18 cellular contexts compared by ENCODE assay signal in the genomic region with DNA sequence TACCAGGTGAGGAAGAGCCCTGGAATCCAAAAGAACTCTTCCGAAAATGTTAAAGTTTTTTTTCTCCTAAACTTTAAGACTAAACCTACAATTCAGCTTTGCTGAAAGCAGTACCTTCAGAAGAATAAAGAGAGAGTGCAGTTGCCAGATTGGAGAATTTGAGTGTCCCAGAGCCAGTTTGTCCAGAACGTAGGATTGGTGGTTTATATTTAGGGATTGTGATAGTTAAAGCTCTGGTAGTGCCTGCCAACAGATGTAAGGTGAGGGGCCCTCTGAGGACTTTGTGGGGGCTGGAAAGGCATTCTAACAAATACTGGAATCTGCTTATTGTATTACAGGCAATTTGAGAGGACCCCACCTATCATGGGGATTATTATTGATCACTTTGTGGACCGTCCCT. TPM values are rescaled to one million over a fixed set of nuclear protein-coding genes. Genes with fewer than 3 reads are reported as not detected.
DNase-seq lines count a peak whose midpoint lies in the region; ATAC-seq, FAIRE-seq and TF ChIP-seq lines count a peak whose summit lies in the region.
"Had no signal": no experiment of that assay in that cellular context is flagged by ENCODE, and none has a peak within 500 bp of the region (broad histone marks: within the 10 kb centered on the region; RNA-seq: fewer than 3 reads in every experiment).

No MANE protein-coding gene starts in this region.

- no peaks in the 10 kb centered on the region for H3K9me3 ChIP-seq in SK-N-SH
- no peaks in the 10 kb centered on the region for H3K9me3 ChIP-seq in astrocyte (ENCODE audit: insufficient read depth, low read depth, low read length)
- H3K9me3 ChIP-seq in right cardiac atrium (ENCODE audit: control insufficient read depth, low read length) = no peaks in the 10 kb centered on the region
- no peaks in the 10 kb centered on the region for H3K9me3 ChIP-seq in thoracic aorta
- H3K9me3 ChIP-seq in small intestine (ENCODE audit: control insufficient read depth, low read depth) = no peaks in the 10 kb centered on the region
- no peaks in the 10 kb centered on the region for H3K9me3 ChIP-seq in GM23248 (ENCODE audit: low read depth)

- no peaks in the 10 kb centered on the region for H3K9me3 Mint-ChIP-seq in astrocyte (ENCODE audit: unreplicated experiment)
- H3K9me3 Mint-ChIP-seq: H9 had no signal

- H3K9ac ChIP-seq in SK-N-SH = no peak overlapping the region
- no peak overlapping the region for H3K9ac ChIP-seq in astrocyte (ENCODE audit: low read length)
- no peak overlapping the region for H3K9ac ChIP-seq in GM23248

- H3K4me2 ChIP-seq in SK-N-SH (no peak overlapping the region), astrocyte (ENCODE audit: low read length) (no peak overlapping the region), GM23248 (ENCODE audit: unreplicated experiment) (no peak overlapping the region)
- H3K4me2 ChIP-seq: PC-9 had no signal

- H3K9me2 ChIP-seq in SK-N-SH (no peaks in the 10 kb centered on the region), GM23248 (ENCODE audit: insufficient read depth) (no peaks in the 10 kb centered on the region)

- H3K36me3 ChIP-seq in SK-N-SH (replicated peaks in 1 of 2; ENCODE audit: control insufficient read depth in 1 of 2, insufficient read depth in 2 of 2, low read length in 1 of 2) = peaks cover 24 to 66% of the 10 kb centered on the region in 2 experiments
- peaks cover 43% of the 10 kb centered on the region for H3K36me3 ChIP-seq in astrocyte (ENCODE audit: insufficient read depth, low read length)
- peaks cover 57% of the 10 kb centered on the region for H3K36me3 ChIP-seq in thoracic aorta
- peaks cover 13 to 28% of the 10 kb centered on the region in 2 donors for H3K36me3 ChIP-seq in small intestine (ENCODE audit: control insufficient read depth in 2 of 2, insufficient read depth in 2 of 2, low read length in 2 of 2)
- H3K36me3 ChIP-seq in GM23248 (ENCODE audit: low read depth) = peaks cover 28% of the 10 kb centered on the region

- TF ChIP-seq POLR2A in GM18505 (IDR thresholded peaks at IDR 0.05; ENCODE audit: borderline replicate concordance, extremely low read depth, insufficient read depth, insufficient read length) = no peak

- no peak for TF ChIP-seq EP300 in SK-N-SH (IDR thresholded peaks at IDR 0.05; ENCODE audit: borderline replicate concordance in 1 of 2, low read depth in 1 of 2, low read length in 1 of 2)

- no peak for TF ChIP-seq CTCF in SK-N-SH (IDR thresholded peaks at IDR 0.05)
- TF ChIP-seq CTCF in astrocyte (IDR thresholded peaks at IDR 0.05; ENCODE audit: insufficient read depth, low read depth, low read length) = no peak
- no peak for TF ChIP-seq CTCF in thoracic aorta (IDR thresholded peaks at IDR 0.05)

- WGBS in SK-N-SH (ENCODE audit: low lambda C conversion rate) = 92% methylated on average over 3 of the region's 3 CpGs
- 77% methylated on average over 3 of the region's 3 CpGs for WGBS in right cardiac atrium
- 93 to 97% (median 95%) methylated on average over 3 of the region's 3 CpGs for WGBS in small intestine, 3 donors
- WGBS in GM23248 (ENCODE audit: low coverage in 1 of 2, low lambda C conversion rate in 2 of 2, missing lambda C conversion rate in 2 of 2), 2 experiments = 77 to 78% methylated on average over 3 of the region's 3 CpGs

- TF ChIP-seq RAD21 in SK-N-SH (IDR thresholded peaks at IDR 0.05; ENCODE audit: low read length) = no peak

- FAIRE-seq in astrocyte (lab: Jason Lieb, UNC) (no peak), small intestine (lab: Jason Lieb, UNC) (no peak)
- FAIRE-seq: HepG2 had no signal

- no peak overlapping the region for H3K4me3 Mint-ChIP-seq in astrocyte (ENCODE audit: unreplicated experiment)
- H3K4me3 Mint-ChIP-seq: H9 had no signal

- H3K27ac Mint-ChIP-seq in astrocyte (ENCODE audit: unreplicated experiment) = peak overlapping the region; percentile 58

- peaks cover 32% of the 10 kb centered on the region for H3K4me1 Mint-ChIP-seq in astrocyte (ENCODE audit: low read depth, unreplicated experiment)
- H3K4me1 Mint-ChIP-seq: H9 had no signal

- DNase-seq in SK-N-SH = no peak
- no peak for DNase-seq in astrocyte (ENCODE audit: low read depth)
- DNase-seq in right cardiac atrium = no peak
- no peak for DNase-seq in thoracic aorta (ENCODE audit: low spot score)
- no peak for DNase-seq in small intestine
- no peak for DNase-seq in GM23248
- DNase-seq: C1 segment of cervical spinal cord, DMS 273 treated with DMSO at 0.1 percent for 48 hours, H9, Karpas-422, NCI-H1930, NCI-H2171 treated with DMSO at 0.1 percent for 48 hours, NCI-H774, PC-9 had no signal

- H3K4me1 ChIP-seq in SK-N-SH (ENCODE audit: control insufficient read depth in 1 of 2, insufficient read depth in 2 of 2, low read depth in 1 of 2, low read length in 1 of 2) (peaks cover 0 to 11% of the 10 kb centered on the region in 2 experiments; a peak in 1 of 4 replicates), astrocyte (ENCODE audit: insufficient read depth, low read length) (no peaks in the 10 kb centered on the region), right cardiac atrium (ENCODE audit: control insufficient read depth, insufficient read depth, low read length) (peaks cover 2% of the 10 kb centered on the region), thoracic aorta (ENCODE audit: control insufficient read depth in 1 of 2, low read depth in 2 of 2) (peaks cover 0 to 5% of the 10 kb centered on the region in 2 donors), small intestine (ENCODE audit: control insufficient read depth in 2 of 2, insufficient read depth in 1 of 2, low read depth in 1 of 2, low read length in 1 of 2) (no peaks in the 10 kb centered on the region), GM23248 (ENCODE audit: insufficient read depth) (peaks cover 26% of the 10 kb centered on the region)

- no peaks in the 10 kb centered on the region for H4K20me1 ChIP-seq in SK-N-SH (ENCODE audit: insufficient read depth)
- no peaks in the 10 kb centered on the region for H4K20me1 ChIP-seq in astrocyte (ENCODE audit: insufficient read depth, low read length)
- no peaks in the 10 kb centered on the region for H4K20me1 ChIP-seq in GM23248 (ENCODE audit: insufficient read depth)

- CTCF ChIA-PET in SK-N-SH (lab: Yijun Ruan, JAX) = no interaction called here

- peak overlapping the region; percentile 24 to 39; a peak in 2 of 4 replicates for H3K27ac ChIP-seq in SK-N-SH (ENCODE audit: low read depth in 2 of 2, low read length in 1 of 2)
- H3K27ac ChIP-seq in astrocyte (ENCODE audit: low read depth, low read length) = no peak overlapping the region
- peak overlapping the region; percentile 74 for H3K27ac ChIP-seq in right cardiac atrium (ENCODE audit: low read length)
- peak overlapping the region; percentile 37 to 63 for H3K27ac ChIP-seq in thoracic aorta
- no peak overlapping the region for H3K27ac ChIP-seq in small intestine (ENCODE audit: low read depth in 1 of 2, low read length in 1 of 2)
- H3K27ac ChIP-seq in GM23248 = no peak overlapping the region
- H3K27ac ChIP-seq: 22Rv1, PC-9 had no signal

- H3K79me2 ChIP-seq in SK-N-SH (ENCODE audit: insufficient read depth) (no peaks in the 10 kb centered on the region), astrocyte (ENCODE audit: insufficient read depth, low read length) (no peaks in the 10 kb centered on the region), GM23248 (ENCODE audit: insufficient read depth) (no peaks in the 10 kb centered on the region)

- ATAC-seq in SK-N-SH treated with all-trans-retinoic acid at 6 μM for 48 hours = no peak
- ATAC-seq in right cardiac atrium = peak in 1 of 2 donors; percentile 44
- no peak for ATAC-seq in thoracic aorta (ENCODE audit: insufficient number of reproducible peaks, low FRiP score, low read depth)
- no peak for ATAC-seq in GM18505 (IDR thresholded peaks at IDR 0.05; ENCODE audit: unreplicated experiment)
- ATAC-seq: HepG2 had no signal

- POLR2A ChIA-PET in SK-N-SH (lab: Yijun Ruan, JAX) = no interaction called here

- H2AFZ ChIP-seq in SK-N-SH (ENCODE audit: low read depth) (no peak overlapping the region), astrocyte (ENCODE audit: low read depth, low read length) (no peak overlapping the region), GM23248 (no peak overlapping the region)
- H2AFZ ChIP-seq: PC-9 had no signal

- no peaks in the 10 kb centered on the region for H3K27me3 Mint-ChIP-seq in astrocyte (ENCODE audit: low read depth, unreplicated experiment)

- H3F3A ChIP-seq in SK-N-SH (replicated peaks; ENCODE audit: insufficient read depth) (peaks cover 11% of the 10 kb centered on the region), GM23248 (ENCODE audit: insufficient read depth) (peaks cover 30% of the 10 kb centered on the region)

- H3K4me3 ChIP-seq in SK-N-SH (ENCODE audit: low read depth in 2 of 2, low read length in 1 of 2) = no peak overlapping the region
- no peak overlapping the region for H3K4me3 ChIP-seq in astrocyte (ENCODE audit: insufficient read depth, low read depth, low read length)
- no peak overlapping the region for H3K4me3 ChIP-seq in right cardiac atrium (ENCODE audit: low read length)
- H3K4me3 ChIP-seq in thoracic aorta = no peak overlapping the region
- no peak overlapping the region for H3K4me3 ChIP-seq in small intestine (ENCODE audit: low read depth in 1 of 2, low read length in 2 of 2)
- H3K4me3 ChIP-seq in GM23248 = no peak overlapping the region
- H3K4me3 ChIP-seq: PC-9 had no signal

- H3K27me3 ChIP-seq in SK-N-SH (ENCODE audit: insufficient read depth) = no peaks in the 10 kb centered on the region
- H3K27me3 ChIP-seq in astrocyte (ENCODE audit: insufficient read depth, low read length) = no peaks in the 10 kb centered on the region
- no peaks in the 10 kb centered on the region for H3K27me3 ChIP-seq in right cardiac atrium (ENCODE audit: control insufficient read depth, insufficient read depth)
- no peaks in the 10 kb centered on the region for H3K27me3 ChIP-seq in thoracic aorta (replicated peaks; ENCODE audit: insufficient read depth)
- H3K27me3 ChIP-seq in small intestine (ENCODE audit: control insufficient read depth in 2 of 2, insufficient read depth in 2 of 2, low read length in 2 of 2) = no peaks in the 10 kb centered on the region
- H3K27me3 ChIP-seq in GM23248 (replicated peaks; ENCODE audit: insufficient read depth) = no peaks in the 10 kb centered on the region

- H3K36me3 Mint-ChIP-seq in astrocyte (ENCODE audit: low read depth, unreplicated experiment) = peaks cover 25% of the 10 kb centered on the region

- intact Hi-C loops in right cardiac atrium (cut with DNase I) = loop anchor here in 1 of 4 donors (5.0 kb wide), 1 partner anchor 40 kb away; no protein-coding TSS in a partner anchor

- in situ Hi-C loops in GM23248 (cut with MboI) = no loop called here

RNA-seq across cellular contexts. Expression of gene ATG13, which starts 39.8 kb away (rescaled TPM):
- polyA plus RNA-seq in SK-N-SH (2012; rRNA removed) = 39.4 and 52.8 TPM in 2 replicates
- polyA plus RNA-seq in SK-N-SH (2012; cell fraction: cytosol; rRNA removed) = 28.1 and 34.1 TPM in 2 replicates
- polyA plus RNA-seq in SK-N-SH (2012; cell fraction: nucleus; rRNA removed) = 65.1 and 87.3 TPM in 2 replicates
- 116 and 117 TPM in 2 replicates for total RNA-seq in astrocyte
- total RNA-seq in right cardiac atrium = 10 to 100 TPM; 48.5 to 66.2 (median 59.1) TPM
- 38.0 TPM for polyA plus RNA-seq in right cardiac atrium
- 100 to 1,000 TPM; 121 to 144 TPM for total RNA-seq in thoracic aorta
- 10 to 100 TPM; 35.7 to 38.8 (median 36.0) TPM for polyA plus RNA-seq in small intestine
- total RNA-seq in GM23248 (2014; rRNA removed; shearing (Covaris generic)) = 66.0 and 118 TPM in 2 replicates
- polyA plus RNA-seq in GM23248 (2016; fragmentation: Nextera tagmentation; extraction: Ambion mirVana) = 55.1 and 55.7 TPM in 2 replicates

RNA-seq across cellular contexts. Expression of gene HARBI1, which starts 40.2 kb away (rescaled TPM):
- polyA plus RNA-seq in SK-N-SH (2012; rRNA removed) (2.4 and 3.3 TPM in 2 replicates), right cardiac atrium (2.7 TPM), small intestine (1 to 10 TPM; 3.0 to 3.4 (median 3.1) TPM), GM23248 (2016; fragmentation: Nextera tagmentation; extraction: Ambion mirVana) (6.0 and 6.2 TPM in 2 replicates)
- 2.7 and 3.3 TPM in 2 replicates for polyA plus RNA-seq in SK-N-SH (2012; cell fraction: cytosol; rRNA removed)
- 1.5 and 2.3 TPM in 2 replicates for polyA plus RNA-seq in SK-N-SH (2012; cell fraction: nucleus; rRNA removed)
- total RNA-seq in astrocyte (7.9 and 8.1 TPM in 2 replicates), right cardiac atrium (1 to 10 TPM; 3.1 to 4.1 (median 3.7) TPM), thoracic aorta (1 to 10 TPM in 1 of 2 donors, not detected in 1; 1.1 TPM)
- 1.5 and 4.6 TPM in 2 replicates for total RNA-seq in GM23248 (2014; rRNA removed; shearing (Covaris generic))

RNA-seq across cellular contexts. Expression of gene ARHGAP1, which starts 43.2 kb away (rescaled TPM):
- polyA plus RNA-seq in SK-N-SH (2012; rRNA removed) (21.3 and 27.1 TPM in 2 replicates), right cardiac atrium (53.4 TPM), small intestine (10 to 100 TPM; 18.6 to 29.6 (median 22.4) TPM), GM23248 (2016; fragmentation: Nextera tagmentation; extraction: Ambion mirVana) (98.5 and 107 TPM in 2 replicates)
- 15.1 and 19.6 TPM in 2 replicates for polyA plus RNA-seq in SK-N-SH (2012; cell fraction: cytosol; rRNA removed)
- polyA plus RNA-seq in SK-N-SH (2012; cell fraction: nucleus; rRNA removed) = 40.7 and 43.0 TPM in 2 replicates
- total RNA-seq in astrocyte (116 and 129 TPM in 2 replicates), right cardiac atrium (100 to 1,000 TPM; 101 to 112 (median 106) TPM), thoracic aorta (100 to 1,000 TPM; 106 to 159 TPM)
- 41.5 and 54.3 TPM in 2 replicates for total RNA-seq in GM23248 (2014; rRNA removed; shearing (Covaris generic))

RNA-seq across cellular contexts. Expression of gene ZNF408, which starts 43.6 kb away (rescaled TPM):
- polyA plus RNA-seq in SK-N-SH (2012; rRNA removed) (5.9 and 7.1 TPM in 2 replicates), right cardiac atrium (5.9 TPM), small intestine (10 to 100 TPM in 2 of 3 donors, 1 to 10 TPM in 1; 8.7 to 11.6 (median 11.4) TPM), GM23248 (2016; fragmentation: Nextera tagmentation; extraction: Ambion mirVana) (9.9 and 11.3 TPM in 2 replicates)
- polyA plus RNA-seq in SK-N-SH (2012; cell fraction: cytosol; rRNA removed) = 3.7 and 5.4 TPM in 2 replicates
- 19.3 and 23.1 TPM in 2 replicates for polyA plus RNA-seq in SK-N-SH (2012; cell fraction: nucleus; rRNA removed)
- total RNA-seq in astrocyte (18.3 and 20.3 TPM in 2 replicates), right cardiac atrium (1 to 10 TPM; 5.8 to 8.8 (median 7.5) TPM), thoracic aorta (10 to 100 TPM in 1 of 2 donors, 1 to 10 TPM in 1; 5.9 to 11.9 TPM)
- total RNA-seq in GM23248 (2014; rRNA removed; shearing (Covaris generic)) = 9.6 and 11.9 TPM in 2 replicates

Comparison
In these comparisons a context has a peak if more than half of its experiments do, and no peak if none do; other contexts are left out.
1. H3K27ac ChIP-seq: peak in SK-N-SH (2 of 2), right cardiac atrium (single experiment) and thoracic aorta (2 of 2); none in astrocyte (single experiment), small intestine (0 of 2) and GM23248 (single experiment).